Comparison of ENCODE assay signal across 10 cellular contexts in the genomic region with DNA sequence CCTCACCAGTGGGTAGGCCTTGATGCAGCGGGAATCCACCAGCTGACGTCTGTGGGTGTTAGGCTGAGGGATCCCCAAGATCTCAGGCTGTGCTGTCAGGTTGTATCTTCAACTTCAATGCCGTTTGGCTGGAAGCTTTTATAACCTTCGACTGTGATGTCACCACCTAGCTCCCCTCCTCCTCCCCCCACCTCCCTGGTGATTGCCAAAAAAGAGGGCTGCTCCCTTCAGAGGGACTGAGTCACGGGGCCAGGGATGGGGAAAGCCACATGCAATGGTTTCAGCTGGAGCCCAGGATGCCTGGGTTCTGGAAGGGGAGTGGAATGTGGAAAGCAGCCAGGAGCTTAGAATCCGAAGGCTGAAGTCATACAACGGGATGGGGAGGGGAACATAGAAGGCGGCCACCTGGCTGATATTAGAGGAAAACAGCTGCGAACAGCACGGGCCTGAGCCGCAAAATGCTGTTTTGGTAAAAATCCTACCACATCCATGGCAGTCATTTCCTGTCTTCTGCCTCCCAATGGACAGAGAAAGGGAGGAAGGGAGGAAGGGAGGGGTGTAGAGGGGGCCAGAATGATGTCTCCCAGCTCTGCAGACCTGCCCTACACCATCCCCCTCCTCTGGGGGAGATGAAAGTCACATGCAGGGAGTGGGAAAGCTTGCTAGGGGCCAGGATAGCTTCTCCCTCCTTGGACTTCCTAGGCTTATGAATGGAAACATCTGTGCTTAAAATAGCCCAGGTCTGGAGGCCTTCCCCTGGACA. TPM values are rescaled to one million over a fixed set of nuclear protein-coding genes. Genes with fewer than 3 reads are reported as not detected.
DNase-seq lines count a peak whose midpoint lies in the region; ATAC-seq and TF ChIP-seq lines count a peak whose summit lies in the region.
"Had no signal": no experiment of that assay in that cellular context is flagged by ENCODE, and none has a peak within 500 bp of the region (broad histone marks: within the 10 kb centered on the region; RNA-seq: fewer than 3 reads in every experiment).

TSS of gene LRRN4CL (minus strand) at position 110 of the 763 bp plus-strand sequence. CDS start 1,022 bp downstream, outside the sequence.

- TF ChIP-seq POLR2A in ovary (IDR thresholded peaks at IDR 0.05): peak; percentile 75

- peaks cover 14% of the 10 kb centered on the region for H3K36me3 Mint-ChIP-seq in activated CD4-positive, alpha-beta T cell treated with anti-CD3 and anti-CD28 coated beads, Interleukin-2, amount 10 ng/mL, durations not matched to agents 7 days and 5 days (ENCODE audit: low read depth)
- H3K36me3 Mint-ChIP-seq in T-cell: peaks cover 26% of the 10 kb centered on the region

- no peaks in the 10 kb centered on the region for H3K9me3 Mint-ChIP-seq in activated CD4-positive, alpha-beta T cell treated with anti-CD3 and anti-CD28 coated beads, Interleukin-2, amount 10 ng/mL, durations not matched to agents 7 days and 5 days
- H3K9me3 Mint-ChIP-seq in T-cell: no peaks in the 10 kb centered on the region
- H3K9me3 Mint-ChIP-seq: natural killer cell treated with Interleukin-12 subunit alpha and Interleukin-12 subunit beta and Interleukin-15 and Interleukin-18, amount 100 ng/mL, for 72 hours had no signal

- no peaks in the 10 kb centered on the region for H4K20me1 ChIP-seq in SK-N-SH (ENCODE audit: insufficient read depth)

- H3K9ac ChIP-seq in SK-N-SH: no peak within 1 kb of the TSS

- peaks cover 0 to 9% of the 10 kb centered on the region in 2 experiments; a peak in 3 of 4 replicates for H3K4me1 ChIP-seq in SK-N-SH (ENCODE audit: control insufficient read depth in 1 of 2, insufficient read depth in 2 of 2, low read depth in 1 of 2, low read length in 1 of 2)
- peaks cover 10% of the 10 kb centered on the region for H3K4me1 ChIP-seq in foreskin keratinocyte
- peaks cover 12% of the 10 kb centered on the region for H3K4me1 ChIP-seq in ovary (ENCODE audit: insufficient read depth)

- peaks cover 7% of the 10 kb centered on the region for H3F3A ChIP-seq in SK-N-SH (replicated peaks; ENCODE audit: insufficient read depth)

- intact Hi-C loops in ovary (cut with DNase I): loop anchor here in 2 of 4 donors (5.0 to 10.0 kb wide), 4 partner anchors 95 to 297 kb away; partner anchors contain the start of gene TUT1 (in 1 of the 2)

- H3K9me2 ChIP-seq in SK-N-SH: no peaks in the 10 kb centered on the region

- no peak for TF ChIP-seq EP300 in SK-N-SH (IDR thresholded peaks at IDR 0.05; ENCODE audit: borderline replicate concordance in 1 of 2, low read depth in 1 of 2, low read length in 1 of 2)
- peak; percentile 9 for TF ChIP-seq EP300 in ovary (IDR thresholded peaks at IDR 0.05)

- H3K27ac ChIP-seq in SK-N-SH (ENCODE audit: low read depth in 2 of 2, low read length in 1 of 2) (no peak within 1 kb of the TSS), foreskin keratinocyte (no peak within 1 kb of the TSS), ovary (peak within 1 kb of the TSS; percentile 79 to 87)

- CTCF ChIA-PET in SK-N-SH (lab: Yijun Ruan, JAX): interaction anchor here (0.7 to 2.3 kb wide), 4 partner anchors 9 to 295 kb away, joined by 3 to 8 read pairs (median 6); no protein-coding TSS in a partner anchor
- CTCF ChIA-PET in activated CD4-positive, alpha-beta T cell treated with anti-CD3 and anti-CD28 coated beads, Interleukin-2, amount 10 ng/mL, durations not matched to agents 7 days and 5 days (lab: Charles Lee): interaction anchor here (1.0 to 1.5 kb wide), 4 partner anchors 9 to 90 kb away, joined by 3 to 11 read pairs (median 4); partner anchors contain the start of genes C11orf98 and CSKMT
- CTCF ChIA-PET in T-cell (lab: Charles Lee): interaction anchor here in 1 of 2 donors (0.6 kb wide), 1 partner anchor 15 kb away, joined by 5 read pairs; no protein-coding TSS in a partner anchor

- H3K27me3 ChIP-seq in SK-N-SH (ENCODE audit: insufficient read depth) (no peaks in the 10 kb centered on the region), foreskin keratinocyte (peaks cover 12% of the 10 kb centered on the region), ovary (no peaks in the 10 kb centered on the region)

- ATAC-seq in foreskin keratinocyte: peak; percentile 79
- ATAC-seq in T-cell (replicated peaks in 1 of 4): no peak
- ATAC-seq: natural killer cell treated with Interleukin-12 subunit alpha and Interleukin-12 subunit beta and Interleukin-15 and Interleukin-18, amount 100 ng/mL, for 72 hours had no signal

- H3K4me3 ChIP-seq in SK-N-SH (ENCODE audit: low read depth in 2 of 2, low read length in 1 of 2) (no peak within 1 kb of the TSS), ovary (peak within 1 kb of the TSS; percentile 48)

- TF ChIP-seq CTCF in SK-N-SH (IDR thresholded peaks at IDR 0.05) (no peak), foreskin keratinocyte (conservative IDR thresholded peaks at IDR 0.05) (peak; percentile 19), ovary (IDR thresholded peaks at IDR 0.05) (peak in 1 of 3 donors; percentile 13)

- POLR2A ChIA-PET in SK-N-SH (lab: Yijun Ruan, JAX): interaction anchor here (1.4 to 1.9 kb wide), 2 partner anchors 18 to 24 kb away, joined by 3 to 12 read pairs; partner anchors contain the start of genes C11orf98, CSKMT and UQCC3
- POLR2A ChIA-PET in activated CD4-positive, alpha-beta T cell treated with anti-CD3 and anti-CD28 coated beads, Interleukin-2, amount 10 ng/mL, durations not matched to agents 7 days and 5 days (lab: Charles Lee): no interaction called here
- POLR2A ChIA-PET in T-cell (lab: Charles Lee): interaction anchor here (0.5 to 1.0 kb wide), 3 partner anchors 16 to 247 kb away, joined by 3 to 4 read pairs (median 3); partner anchors contain the start of genes C11orf98 (in 1 of the 2) and CSKMT (in 1 of the 2)

- peaks cover 10% of the 10 kb centered on the region for H3K27me3 Mint-ChIP-seq in activated CD4-positive, alpha-beta T cell treated with anti-CD3 and anti-CD28 coated beads, Interleukin-2, amount 10 ng/mL, durations not matched to agents 7 days and 5 days
- H3K27me3 Mint-ChIP-seq in T-cell: peaks cover 5 to 9% of the 10 kb centered on the region in 2 donors

- H3K27ac Mint-ChIP-seq in activated CD4-positive, alpha-beta T cell treated with anti-CD3 and anti-CD28 coated beads, Interleukin-2, amount 10 ng/mL, durations not matched to agents 7 days and 5 days: no peak within 1 kb of the TSS
- H3K27ac Mint-ChIP-seq in T-cell: no peak within 1 kb of the TSS
- H3K27ac Mint-ChIP-seq: activated naive CD8-positive, alpha-beta T cell; natural killer cell treated with Interleukin-12 subunit alpha and Interleukin-12 subunit beta and Interleukin-15 and Interleukin-18, amount 100 ng/mL, for 72 hours had no signal

- no peaks in the 10 kb centered on the region for H3K9me3 ChIP-seq in SK-N-SH
- no peaks in the 10 kb centered on the region for H3K9me3 ChIP-seq in ovary

- no peak for TF ChIP-seq RAD21 in SK-N-SH (IDR thresholded peaks at IDR 0.05; ENCODE audit: low read length)

- H3K4me1 Mint-ChIP-seq in activated CD4-positive, alpha-beta T cell treated with anti-CD3 and anti-CD28 coated beads, Interleukin-2, amount 10 ng/mL, durations not matched to agents 7 days and 5 days: peaks cover under 1% of the 10 kb centered on the region
- peaks cover under 1 to 3% (median under 1%) of the 10 kb centered on the region in 3 donors for H3K4me1 Mint-ChIP-seq in T-cell

- WGBS in SK-N-SH (ENCODE audit: low lambda C conversion rate): 70% methylated on average over 11 of the region's 11 CpGs
- 2 to 9% (median 7%) methylated on average over 11 of the region's 11 CpGs for WGBS in ovary, 3 donors

- no peaks in the 10 kb centered on the region for H3K79me2 ChIP-seq in SK-N-SH (ENCODE audit: insufficient read depth)

- H3K36me3 ChIP-seq in SK-N-SH (replicated peaks in 1 of 2; ENCODE audit: control insufficient read depth in 1 of 2, insufficient read depth in 2 of 2, low read length in 1 of 2): peaks cover 19 to 30% of the 10 kb centered on the region in 2 experiments
- no peaks in the 10 kb centered on the region for H3K36me3 ChIP-seq in ovary

- DNase-seq in Ammon's horn (ENCODE audit: low spot score) (peak; percentile 32), SK-N-SH (peak; percentile 27), foreskin keratinocyte (peak; percentile 66 to 80), ovary (peak; percentile 86 to 97 (median 94)), pons (ENCODE audit: low spot score) (no peak), T-cell (no peak)
- DNase-seq in activated T-cell treated with anti-CD3 and anti-CD28 coated beads, Interleukin-2, amount 50 U/mL, for 48 hours: no peak
- DNase-seq in activated CD4-positive, alpha-beta T cell treated with anti-CD3 and anti-CD28 coated beads, Interleukin-2, amount 10 ng/mL, durations not matched to agents 7 days and 5 days: no peak

- H3K4me3 Mint-ChIP-seq in activated CD4-positive, alpha-beta T cell treated with anti-CD3 and anti-CD28 coated beads, Interleukin-2, amount 10 ng/mL, durations not matched to agents 7 days and 5 days: no peak within 1 kb of the TSS
- H3K4me3 Mint-ChIP-seq in T-cell: no peak within 1 kb of the TSS
- H3K4me3 Mint-ChIP-seq: activated naive CD8-positive, alpha-beta T cell; natural killer cell treated with Interleukin-12 subunit alpha and Interleukin-12 subunit beta and Interleukin-15 and Interleukin-18, amount 100 ng/mL, for 72 hours had no signal

- no peak within 1 kb of the TSS for H3K4me2 ChIP-seq in SK-N-SH

- no peak within 1 kb of the TSS for H2AFZ ChIP-seq in SK-N-SH (ENCODE audit: low read depth)

TF ChIP-seq in SK-N-SH, 30 proteins besides CTCF, POLR2A, EP300 and RAD21 (continues in another document):
- TF ChIP-seq RXRA (IDR thresholded peaks at IDR 0.05; ENCODE audit: borderline replicate concordance, low read depth) (no peak), POLR2AphosphoS5 (IDR thresholded peaks at IDR 0.05; ENCODE audit: low read depth, low read length) (peak; percentile 28; the same call in 1 of the 2 replicates), USF2 (IDR thresholded peaks at IDR 0.05; ENCODE audit: borderline replicate concordance, low read depth, low read length) (no peak), ELF1 (IDR thresholded peaks at IDR 0.05) (no peak), TAF1 (IDR thresholded peaks at IDR 0.05; ENCODE audit: borderline replicate concordance, low read depth, low read length) (no peak)

RNA-seq across cellular contexts. Expression of gene LRRN4CL, which starts in this region (rescaled TPM):
- polyA plus RNA-seq in SK-N-SH (2012; rRNA removed) (0.08 and 0.10 TPM in 2 replicates), foreskin keratinocyte (0.32 TPM in 2 replicates), ovary (10 to 100 TPM; 18.5 to 23.1 TPM)
- polyA plus RNA-seq in SK-N-SH (2012; cell fraction: cytosol; rRNA removed): 0.06 and 0.07 TPM in 2 replicates
- 0.27 and 0.39 TPM in 2 replicates for polyA plus RNA-seq in SK-N-SH (2012; cell fraction: nucleus; rRNA removed)
- total RNA-seq in foreskin keratinocyte (0.39 and 0.41 TPM in 2 replicates), ovary (10 to 100 TPM; 19.5 to 38.6 (median 25.5) TPM), T-cell (under 1 TPM in 4 of 5 donors, not detected in 1; 0.14 to 0.29 (median 0.19) TPM)
- total RNA-seq in activated CD4-positive, alpha-beta T cell treated with anti-CD3 and anti-CD28 coated beads, Interleukin-2, amount 10 ng/mL, durations not matched to agents 7 days and 5 days: under 1 TPM; 0.17 to 0.40 TPM

Comparison
In these comparisons a context has a peak if more than half of its experiments do, and no peak if none do; other contexts are left out.
1. RNA of gene LRRN4CL (total RNA-seq): 19.5 to 38.6 TPM in ovary; 0.17 to 0.40 TPM in activated CD4-positive, alpha-beta T cell treated with anti-CD3 and anti-CD28 coated beads, Interleukin-2, amount 10 ng/mL, durations not matched to agents 7 days and 5 days, 0.39 to 0.41 TPM in foreskin keratinocyte and 0.14 to 0.29 TPM in T-cell; every median in the first group is over 10 times any median in the second.
2. RNA of gene LRRN4CL (polyA plus RNA-seq): 18.5 to 23.1 TPM in ovary; 0.32 TPM in foreskin keratinocyte and 0.06 to 0.39 TPM in SK-N-SH; every median in the first group is over 10 times any median in the second.
3. Peak in DNase-seq in SK-N-SH; RNA of the gene not detected or under 1 TPM.
4. Peak in DNase-seq and ATAC-seq in foreskin keratinocyte; RNA of the gene not detected or under 1 TPM.
5. DNase-seq: peak in Ammon's horn (single experiment) and ovary (5 of 5); none in activated T-cell treated with anti-CD3 and anti-CD28 coated beads, Interleukin-2, amount 50 U/mL, for 48 hours (0 of 2), pons (single experiment), activated CD4-positive, alpha-beta T cell treated with anti-CD3 and anti-CD28 coated beads, Interleukin-2, amount 10 ng/mL, durations not matched to agents 7 days and 5 days (single experiment) and T-cell (0 of 34).
6. H3K27ac ChIP-seq: peak in ovary (2 of 2); none in SK-N-SH (0 of 2) and foreskin keratinocyte (single experiment).